ENCODE assay signal across 12 cellular contexts in genomic region chr4:86011117-86011516, GRCh38.
A peak's percentile ranks its signal among the peaks of the same experiment; 100 is the strongest.
DNase-seq lines count a peak whose midpoint lies in the region; ATAC-seq and TF ChIP-seq lines count a peak whose summit lies in the region.
"Had no signal": no experiment of that assay in that cellular context is flagged by ENCODE, and none has a peak within 500 bp of the region (broad histone marks: within the 10 kb centered on the region; RNA-seq: fewer than 3 reads in every experiment).

No MANE protein-coding gene starts in this region.

- ATAC-seq in gastroesophageal sphincter (peak; percentile 71), GM18858 (IDR thresholded peaks at IDR 0.05; ENCODE audit: unreplicated experiment) (no peak), GM21423 (IDR thresholded peaks at IDR 0.05; ENCODE audit: unreplicated experiment) (no peak), GM21619 (IDR thresholded peaks at IDR 0.05; ENCODE audit: unreplicated experiment) (no peak)
- ATAC-seq: A549; naive thymus-derived CD8-positive, alpha-beta T cell had no signal

- peak overlapping the region; percentile 33 for H3K27ac Mint-ChIP-seq in MCF 10A (ENCODE audit: low read depth, unreplicated experiment)
- H3K27ac Mint-ChIP-seq: activated naive CD8-positive, alpha-beta T cell treated with anti-CD3 and anti-CD28 coated beads for 36 hours; naive thymus-derived CD8-positive, alpha-beta T cell had no signal

- CTCF ChIA-PET in MCF 10A (lab: Yijun Ruan, JAX), result no interaction called here

- H3K9me3 Mint-ChIP-seq in MCF 10A (ENCODE audit: unreplicated experiment), result no peaks in the 10 kb centered on the region
- H3K9me3 Mint-ChIP-seq: activated naive CD8-positive, alpha-beta T cell treated with anti-CD3 and anti-CD28 coated beads for 36 hours; naive thymus-derived CD8-positive, alpha-beta T cell had no signal

- TF ChIP-seq EP300 in gastroesophageal sphincter (IDR thresholded peaks at IDR 0.05), result no peak

- TF ChIP-seq POLR2A in breast epithelium (IDR thresholded peaks at IDR 0.05), result no peak
- TF ChIP-seq POLR2A in gastroesophageal sphincter (IDR thresholded peaks at IDR 0.05), result no peak

- no peak overlapping the region for H3K4me3 Mint-ChIP-seq in MCF 10A (ENCODE audit: unreplicated experiment)
- H3K4me3 Mint-ChIP-seq: activated naive CD8-positive, alpha-beta T cell treated with anti-CD3 and anti-CD28 coated beads for 36 hours; naive thymus-derived CD8-positive, alpha-beta T cell had no signal

- H3K36me3 ChIP-seq in breast epithelium, result no peaks in the 10 kb centered on the region
- H3K36me3 ChIP-seq in brain microvascular endothelial cell (replicated peaks), result no peaks in the 10 kb centered on the region
- H3K36me3 ChIP-seq in gastroesophageal sphincter, result no peaks in the 10 kb centered on the region

- H3K9me3 ChIP-seq in breast epithelium, result no peaks in the 10 kb centered on the region
- H3K9me3 ChIP-seq in gastroesophageal sphincter, result no peaks in the 10 kb centered on the region
- H3K9me3 ChIP-seq: A549 had no signal

- intact Hi-C loops in MCF 10A (cut with micrococcal nuclease), result loop anchor here (2.0 kb wide), 2 partner anchors 22 to 58 kb away; no protein-coding TSS in a partner anchor
- intact Hi-C loops in breast epithelium (cut with DNase I; ENCODE audit: low total_unique reads), result no loop called here

- no TSS peak for BruUV-seq in MCF 10A (replicated peaks; lab: Mats Ljungman, UMichigan)

- H3K4me3 ChIP-seq in breast epithelium (no peak overlapping the region), brain microvascular endothelial cell (ENCODE audit: low read depth, low read length) (no peak overlapping the region), gastroesophageal sphincter (no peak overlapping the region)
- H3K4me3 ChIP-seq: A549 had no signal

- 44 to 46% methylated on average over 1 of the region's 1 CpG for WGBS in gastroesophageal sphincter (ENCODE audit: low coverage in 1 of 2), 2 donors

- POLR2A ChIA-PET in MCF 10A (lab: Yijun Ruan, JAX), result interaction anchor here (2.1 kb wide), 1 partner anchor 22 kb away, joined by 10 read pairs; no protein-coding TSS in a partner anchor

- TF ChIP-seq CTCF in MCF 10A (IDR thresholded peaks at IDR 0.05; ENCODE audit: unreplicated experiment) (no peak), breast epithelium (IDR thresholded peaks at IDR 0.05) (no peak), brain microvascular endothelial cell (IDR thresholded peaks at IDR 0.05; ENCODE audit: low read depth, low read length, missing control alignments) (no peak), gastroesophageal sphincter (IDR thresholded peaks at IDR 0.05) (no peak)

- H3K4me1 ChIP-seq in breast epithelium, result no peaks in the 10 kb centered on the region
- H3K4me1 ChIP-seq in gastroesophageal sphincter, result no peaks in the 10 kb centered on the region

- H3K27me3 Mint-ChIP-seq in MCF 10A (ENCODE audit: insufficient read depth, unreplicated experiment), result no peaks in the 10 kb centered on the region
- H3K27me3 Mint-ChIP-seq: activated naive CD8-positive, alpha-beta T cell treated with anti-CD3 and anti-CD28 coated beads for 36 hours; naive thymus-derived CD8-positive, alpha-beta T cell had no signal

- DNase-seq in MCF 10A (ENCODE audit: unreplicated experiment) (peak; percentile 98), breast epithelium (ENCODE audit: low spot score in 2 of 2) (no peak), brain microvascular endothelial cell (peak; percentile 95), stromal cell of bone marrow (ENCODE audit: low read depth) (peak; percentile 97)
- DNase-seq: activated naive CD8-positive, alpha-beta T cell treated with anti-CD3 and anti-CD28 coated beads for 36 hours; effector memory CD4-positive, alpha-beta T cell; naive thymus-derived CD8-positive, alpha-beta T cell had no signal

- H3K4me1 Mint-ChIP-seq in MCF 10A (ENCODE audit: insufficient read depth, unreplicated experiment), result peaks cover 6% of the 10 kb centered on the region
- H3K4me1 Mint-ChIP-seq: activated naive CD8-positive, alpha-beta T cell treated with anti-CD3 and anti-CD28 coated beads for 36 hours; naive thymus-derived CD8-positive, alpha-beta T cell had no signal

- in situ Hi-C loops in brain microvascular endothelial cell (cut with HindIII; ENCODE audit: low pct_ligation_motif_present, low sequenced_read_pairs), result no loop called here

- no peaks in the 10 kb centered on the region for H3K36me3 Mint-ChIP-seq in MCF 10A (ENCODE audit: insufficient read depth, unreplicated experiment)
- H3K36me3 Mint-ChIP-seq: activated naive CD8-positive, alpha-beta T cell treated with anti-CD3 and anti-CD28 coated beads for 36 hours; naive thymus-derived CD8-positive, alpha-beta T cell had no signal

- H3K27me3 ChIP-seq in breast epithelium, result no peaks in the 10 kb centered on the region
- H3K27me3 ChIP-seq in brain microvascular endothelial cell (replicated peaks), result no peaks in the 10 kb centered on the region
- H3K27me3 ChIP-seq in gastroesophageal sphincter, result no peaks in the 10 kb centered on the region

- no peak overlapping the region for H3K27ac ChIP-seq in breast epithelium
- H3K27ac ChIP-seq in brain microvascular endothelial cell, result no peak overlapping the region
- H3K27ac ChIP-seq in gastroesophageal sphincter, result no peak overlapping the region
- H3K27ac ChIP-seq: A549 had no signal

Comparison
In these comparisons a context has a peak if more than half of its experiments do, and no peak if none do; other contexts are left out.
1. DNase-seq: peak in MCF 10A (single experiment), brain microvascular endothelial cell (single experiment) and stromal cell of bone marrow (single experiment); none in breast epithelium (0 of 2).